ENCODE assay signal across 1 cellular context in the genomic region with DNA sequence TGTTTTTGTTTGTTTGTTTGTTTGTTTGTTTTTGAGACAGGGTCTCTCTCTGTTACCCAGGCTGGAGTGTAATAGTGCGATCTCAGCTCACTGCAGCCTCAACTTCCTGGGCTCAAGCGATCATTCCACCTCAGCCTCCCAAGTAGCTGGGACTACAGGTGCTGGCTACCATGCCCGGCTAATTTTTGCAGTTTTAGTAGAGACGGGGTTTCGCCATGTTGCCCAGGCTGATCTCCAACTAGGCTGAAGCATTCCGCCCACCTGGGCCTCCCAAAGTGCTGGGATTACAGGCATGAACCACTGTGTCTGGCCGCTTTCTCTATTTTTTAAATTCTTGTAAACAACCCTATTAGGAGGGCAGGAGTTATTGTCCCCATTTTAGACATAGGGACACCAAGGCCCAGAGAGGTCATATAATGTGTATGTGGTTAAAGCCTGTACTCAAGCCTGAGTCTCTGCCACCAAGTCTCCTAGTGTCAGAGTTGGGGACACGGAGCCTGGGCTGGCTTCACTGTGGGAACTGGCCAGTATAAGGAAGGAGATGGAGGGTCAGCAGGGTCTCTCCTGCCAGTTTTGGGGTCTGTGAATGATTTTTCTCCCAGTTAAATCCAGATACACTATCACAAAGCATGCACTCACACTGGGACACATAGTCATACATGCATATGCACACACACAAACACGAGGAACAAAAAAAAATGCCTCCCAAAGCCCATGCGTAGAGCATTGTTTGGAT.
TF ChIP-seq lines count a peak whose summit lies in the region.

No MANE protein-coding gene starts in this region.

TF ChIP-seq in WTC11, 78 proteins besides CTCF, POLR2A, EP300 and RAD21 (continued from another document):
- TF ChIP-seq, protein P1, sequence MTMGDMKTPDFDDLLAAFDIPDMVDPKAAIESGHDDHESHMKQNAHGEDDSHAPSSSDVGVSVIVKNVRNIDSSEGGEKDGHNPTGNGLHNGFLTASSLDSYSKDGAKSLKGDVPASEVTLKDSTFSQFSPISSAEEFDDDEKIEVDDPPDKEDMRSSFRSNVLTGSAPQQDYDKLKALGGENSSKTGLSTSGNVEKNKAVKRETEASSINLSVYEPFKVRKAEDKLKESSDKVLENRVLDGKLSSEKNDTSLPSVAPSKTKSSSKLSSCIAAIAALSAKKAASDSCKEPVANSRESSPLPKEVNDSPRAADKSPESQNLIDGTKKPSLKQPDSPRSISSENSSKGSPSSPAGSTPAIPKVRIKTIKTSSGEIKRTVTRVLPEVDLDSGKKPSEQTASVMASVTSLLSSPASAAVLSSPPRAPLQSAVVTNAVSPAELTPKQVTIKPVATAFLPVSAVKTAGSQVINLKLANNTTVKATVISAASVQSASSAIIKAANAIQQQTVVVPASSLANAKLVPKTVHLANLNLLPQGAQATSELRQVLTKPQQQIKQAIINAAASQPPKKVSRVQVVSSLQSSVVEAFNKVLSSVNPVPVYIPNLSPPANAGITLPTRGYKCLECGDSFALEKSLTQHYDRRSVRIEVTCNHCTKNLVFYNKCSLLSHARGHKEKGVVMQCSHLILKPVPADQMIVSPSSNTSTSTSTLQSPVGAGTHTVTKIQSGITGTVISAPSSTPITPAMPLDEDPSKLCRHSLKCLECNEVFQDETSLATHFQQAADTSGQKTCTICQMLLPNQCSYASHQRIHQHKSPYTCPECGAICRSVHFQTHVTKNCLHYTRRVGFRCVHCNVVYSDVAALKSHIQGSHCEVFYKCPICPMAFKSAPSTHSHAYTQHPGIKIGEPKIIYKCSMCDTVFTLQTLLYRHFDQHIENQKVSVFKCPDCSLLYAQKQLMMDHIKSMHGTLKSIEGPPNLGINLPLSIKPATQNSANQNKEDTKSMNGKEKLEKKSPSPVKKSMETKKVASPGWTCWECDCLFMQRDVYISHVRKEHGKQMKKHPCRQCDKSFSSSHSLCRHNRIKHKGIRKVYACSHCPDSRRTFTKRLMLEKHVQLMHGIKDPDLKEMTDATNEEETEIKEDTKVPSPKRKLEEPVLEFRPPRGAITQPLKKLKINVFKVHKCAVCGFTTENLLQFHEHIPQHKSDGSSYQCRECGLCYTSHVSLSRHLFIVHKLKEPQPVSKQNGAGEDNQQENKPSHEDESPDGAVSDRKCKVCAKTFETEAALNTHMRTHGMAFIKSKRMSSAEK (CRISPR knock-in tag; IDR thresholded peaks at IDR 0.05; ENCODE audit: borderline replicate concordance) = no peak
- TF ChIP-seq MXD4 (CRISPR knock-in tag; IDR thresholded peaks at IDR 0.05; ENCODE audit: borderline replicate concordance) (no peak), PRRX2 (CRISPR knock-in tag; IDR thresholded peaks at IDR 0.05) (no peak)
